In genomic region chr10:44278669-44279337, GRCh38 we compare ENCODE assay signal across 17 cellular contexts.
DNase-seq lines count a peak whose midpoint lies in the region; ATAC-seq and TF ChIP-seq lines count a peak whose summit lies in the region.
"Had no signal": no experiment of that assay in that cellular context is flagged by ENCODE, and none has a peak within 500 bp of the region (broad histone marks: within the 10 kb centered on the region; RNA-seq: fewer than 3 reads in every experiment).

No MANE protein-coding gene starts in this region.

- H2AFZ ChIP-seq in GM23338: 0 out of 2 replicates have a peak overlapping the region, but pooled peaks have one; percentile 52

- H3F3A ChIP-seq in GM23338 (replicated peaks; ENCODE audit: low read depth): no peaks in the 10 kb centered on the region

- H3K4me3 ChIP-seq in GM23338: no peak overlapping the region
- H3K4me3 ChIP-seq: gastrocnemius medialis had no signal

- DNase-seq in GM23338 (ENCODE audit: low spot score): no peak
- peak; percentile 11 for DNase-seq in SK-MEL-5 (ENCODE audit: low read depth, low spot score)
- peak; percentile 82 for DNase-seq in glomerular visceral epithelial cell (ENCODE audit: extremely low spot score)
- DNase-seq in NCI-H510A treated with DMSO at 0.1 percent for 48 hours (lab: John Stamatoyannopoulos, UW): no peak
- no peak for DNase-seq in activated T-cell treated with anti-CD3 and anti-CD28 coated beads, Interleukin-2, amount 50 U/mL, for 72 hours
- DNase-seq in omental fat pad (ENCODE audit: low spot score): no peak
- DNase-seq: activated CD4-positive, alpha-beta T cell treated with anti-CD3 and anti-CD28 coated beads for 1 hour; activated CD8-positive, alpha-beta memory T cell treated with anti-CD3 and anti-CD28 coated beads, Interleukin-2, amount 10 ng/mL, durations not matched to agents 7 days and 5 days; activated effector memory CD4-positive, alpha-beta T cell treated with Interleukin-2 at 50 U/mL for 16 hours; CD4-positive, CD25-positive, alpha-beta regulatory T cell; gastrocnemius medialis; NCI-H187; NCI-H345; posterior cingulate gyrus; Right ventricle myocardium superior had no signal

- H3K4me1 ChIP-seq in GM23338 (ENCODE audit: insufficient read depth): no peaks in the 10 kb centered on the region
- H3K4me1 ChIP-seq: gastrocnemius medialis had no signal

- no peak for TF ChIP-seq CTCF in GM23338 (conservative IDR thresholded peaks at IDR 0.05; ENCODE audit: low read depth in 2 of 2)
- no peak for TF ChIP-seq CTCF in omental fat pad (IDR thresholded peaks at IDR 0.05)

- no peak overlapping the region for H3K4me3 Mint-ChIP-seq in GM23338
- H3K4me3 Mint-ChIP-seq in activated T-cell treated with anti-CD3 and anti-CD28 coated beads, Interleukin-2, amount 50 U/mL, for 72 hours: no peak overlapping the region
- H3K4me3 Mint-ChIP-seq: activated CD8-positive, alpha-beta memory T cell treated with anti-CD3 and anti-CD28 coated beads, Interleukin-2, amount 10 ng/mL, durations not matched to agents 7 days and 5 days; CD4-positive, CD25-positive, alpha-beta regulatory T cell; T-helper 2 cell treated with Interferon-gamma antibody and Interleukin-4, amounts not matched to agents 5 μg/mL and 100 μg/mL, for 36 hours had no signal

- in situ Hi-C loops in SK-MEL-5 (cut with HindIII; ENCODE audit: low pct_unique_long_range_greater_than_20kb, low sequenced_read_pairs): no loop called here

- no peaks in the 10 kb centered on the region for H3K9me2 ChIP-seq in GM23338 (ENCODE audit: insufficient read depth)

- H3K27ac Mint-ChIP-seq in GM23338: no peak overlapping the region
- no peak overlapping the region for H3K27ac Mint-ChIP-seq in activated T-cell treated with anti-CD3 and anti-CD28 coated beads, Interleukin-2, amount 50 U/mL, for 72 hours
- H3K27ac Mint-ChIP-seq: activated CD8-positive, alpha-beta memory T cell treated with anti-CD3 and anti-CD28 coated beads, Interleukin-2, amount 10 ng/mL, durations not matched to agents 7 days and 5 days; CD4-positive, CD25-positive, alpha-beta regulatory T cell; T-helper 2 cell treated with Interferon-gamma antibody and Interleukin-4, amounts not matched to agents 5 μg/mL and 100 μg/mL, for 36 hours had no signal

- H3K4me1 Mint-ChIP-seq in GM23338: peaks cover 4% of the 10 kb centered on the region; the same call in 1 of the 3 replicates
- H3K4me1 Mint-ChIP-seq in activated T-cell treated with anti-CD3 and anti-CD28 coated beads, Interleukin-2, amount 50 U/mL, for 72 hours (ENCODE audit: low read depth): no peaks in the 10 kb centered on the region
- H3K4me1 Mint-ChIP-seq: activated CD8-positive, alpha-beta memory T cell treated with anti-CD3 and anti-CD28 coated beads, Interleukin-2, amount 10 ng/mL, durations not matched to agents 7 days and 5 days; CD4-positive, CD25-positive, alpha-beta regulatory T cell had no signal

- no peaks in the 10 kb centered on the region for H3K36me3 ChIP-seq in GM23338 (ENCODE audit: insufficient read depth)
- H3K36me3 ChIP-seq: gastrocnemius medialis had no signal

- peaks cover 11% of the 10 kb centered on the region for H3K9me3 Mint-ChIP-seq in GM23338
- peaks cover 0 to 6% of the 10 kb centered on the region in 2 donors for H3K9me3 Mint-ChIP-seq in activated T-cell treated with anti-CD3 and anti-CD28 coated beads, Interleukin-2, amount 50 U/mL, for 72 hours
- H3K9me3 Mint-ChIP-seq: T-helper 2 cell treated with Interferon-gamma antibody and Interleukin-4, amounts not matched to agents 5 μg/mL and 100 μg/mL, for 36 hours had no signal

- ATAC-seq in GM23338 (peak; percentile 59), GM18870 (IDR thresholded peaks at IDR 0.05; ENCODE audit: unreplicated experiment) (no peak), omental fat pad (ENCODE audit: low FRiP score) (no peak)
- ATAC-seq in activated T-cell treated with anti-CD3 and anti-CD28 coated beads, Interleukin-2, amount 50 U/mL, for 72 hours (replicated peaks in 1 of 2): no peak
- ATAC-seq: activated CD8-positive, alpha-beta memory T cell treated with anti-CD3 and anti-CD28 coated beads, Interleukin-2, amount 10 ng/mL, durations not matched to agents 7 days and 5 days; gastrocnemius medialis had no signal

- peaks cover 3% of the 10 kb centered on the region for H3K27me3 Mint-ChIP-seq in GM23338 (ENCODE audit: insufficient read depth, low read depth, poor library complexity)
- H3K27me3 Mint-ChIP-seq in activated T-cell treated with anti-CD3 and anti-CD28 coated beads, Interleukin-2, amount 50 U/mL, for 72 hours (ENCODE audit: low read depth): no peaks in the 10 kb centered on the region
- H3K27me3 Mint-ChIP-seq: activated CD8-positive, alpha-beta memory T cell treated with anti-CD3 and anti-CD28 coated beads, Interleukin-2, amount 10 ng/mL, durations not matched to agents 7 days and 5 days; CD4-positive, CD25-positive, alpha-beta regulatory T cell had no signal

- H4K20me1 ChIP-seq in GM23338 (replicated peaks; ENCODE audit: insufficient read depth): no peaks in the 10 kb centered on the region

- no peak overlapping the region for H3K27ac ChIP-seq in GM23338 (ENCODE audit: low read depth)
- H3K27ac ChIP-seq: gastrocnemius medialis had no signal

- no peaks in the 10 kb centered on the region for H3K79me2 ChIP-seq in GM23338 (replicated peaks; ENCODE audit: insufficient read depth)

- H3K36me3 Mint-ChIP-seq in GM23338 (ENCODE audit: low read depth): no peaks in the 10 kb centered on the region
- peaks cover 0 to 3% of the 10 kb centered on the region in 2 donors for H3K36me3 Mint-ChIP-seq in activated T-cell treated with anti-CD3 and anti-CD28 coated beads, Interleukin-2, amount 50 U/mL, for 72 hours (ENCODE audit: insufficient read depth in 2 of 2)
- H3K36me3 Mint-ChIP-seq: activated CD8-positive, alpha-beta memory T cell treated with anti-CD3 and anti-CD28 coated beads, Interleukin-2, amount 10 ng/mL, durations not matched to agents 7 days and 5 days; CD4-positive, CD25-positive, alpha-beta regulatory T cell had no signal

- H3K27me3 ChIP-seq in GM23338 (ENCODE audit: insufficient read depth): no peaks in the 10 kb centered on the region
- H3K27me3 ChIP-seq: gastrocnemius medialis had no signal

- H3K4me2 ChIP-seq in GM23338: no peak overlapping the region

TF ChIP-seq in GM23338, 12 proteins besides CTCF, POLR2A, EP300 and RAD21 (continues in another document):
- TF ChIP-seq NANOG (IDR thresholded peaks at IDR 0.05; ENCODE audit: borderline replicate concordance) (no peak), JUNB (IDR thresholded peaks at IDR 0.05; ENCODE audit: unreplicated experiment) (no peak), EZH2phosphoT487 (IDR thresholded peaks at IDR 0.05; ENCODE audit: unreplicated experiment) (no peak), ZNF462 (CRISPR knock-in tag; IDR thresholded peaks at IDR 0.05) (no peak), EZH2 (IDR thresholded peaks at IDR 0.05; ENCODE audit: low read depth, unreplicated experiment) (no peak)

Comparison
In these comparisons a context has a peak if more than half of its experiments do, and no peak if none do; other contexts are left out.
1. DNase-seq: peak in SK-MEL-5 (single experiment) and glomerular visceral epithelial cell (single experiment); none in GM23338 (single experiment), NCI-H510A treated with DMSO at 0.1 percent for 48 hours (single experiment), activated T-cell treated with anti-CD3 and anti-CD28 coated beads, Interleukin-2, amount 50 U/mL, for 72 hours (0 of 2) and omental fat pad (single experiment).